In the genomic region with DNA sequence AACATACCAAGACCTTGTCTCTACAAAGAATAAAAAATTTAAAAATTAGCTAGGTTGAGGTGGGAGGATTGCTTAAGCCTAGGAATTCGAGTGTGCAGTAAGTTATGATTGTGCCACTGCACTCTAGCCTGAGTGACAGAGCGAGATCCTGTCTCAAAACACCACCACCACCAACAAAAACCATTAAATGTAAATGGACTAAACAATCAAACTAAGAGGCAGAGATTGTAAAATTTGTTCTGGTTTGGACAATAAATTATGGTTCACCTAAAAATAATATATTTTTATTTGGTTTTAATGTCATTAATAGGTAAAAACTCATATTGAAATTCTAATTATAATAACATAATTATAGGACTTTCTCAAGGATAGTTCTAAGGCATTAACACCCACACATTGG, we compare ENCODE assay signal across 28 cellular contexts.
"Had no signal": no experiment of that assay in that cellular context is flagged by ENCODE, and none has a peak within 500 bp of the region (broad histone marks: within the 10 kb centered on the region; RNA-seq: fewer than 3 reads in every experiment).

No MANE protein-coding gene starts in this region.

- FAIRE-seq: colon, endometrium, endothelial cell of umbilical vein, frontal cortex had no signal

- H3K27ac ChIP-seq: colonic mucosa, coronary artery, dorsolateral prefrontal cortex, epithelial cell of prostate, esophagus muscularis mucosa, esophagus squamous epithelium, foreskin keratinocyte, gastrocnemius medialis, gastroesophageal sphincter, heart left ventricle, heart right ventricle had no signal

- H3K9me3 ChIP-seq: colonic mucosa had no signal

- H3K27me3 ChIP-seq: colonic mucosa, dorsolateral prefrontal cortex, esophagus muscularis mucosa, esophagus squamous epithelium, foreskin keratinocyte, gastrocnemius medialis, gastroesophageal sphincter, heart left ventricle, heart right ventricle had no signal

- H3K36me3 ChIP-seq: colonic mucosa, esophagus muscularis mucosa, esophagus squamous epithelium, gastrocnemius medialis, gastroesophageal sphincter, heart left ventricle, heart right ventricle had no signal

- H3K4me3 ChIP-seq: colonic mucosa, coronary artery, dorsolateral prefrontal cortex, esophagus muscularis mucosa, esophagus squamous epithelium, gastrocnemius medialis, gastroesophageal sphincter, heart left ventricle, heart right ventricle had no signal

- DNase-seq: colonic mucosa; cortex of kidney; dermis blood vessel endothelial cell; dorsolateral prefrontal cortex; effector CD4-positive, alpha-beta T cell; effector CD8-positive, alpha-beta T cell; effector memory CD4-positive, alpha-beta T cell; effector memory CD8-positive, alpha-beta T cell; endodermal cell; erythroblast; esophagus squamous epithelium; foreskin fibroblast; foreskin keratinocyte; foreskin melanocyte; gastrocnemius medialis; glutamatergic neuron; head of caudate nucleus; heart left ventricle; heart right ventricle had no signal

- ATAC-seq: effector memory CD8-positive, alpha-beta T cell; esophagus mucosa; foreskin keratinocyte; gastrocnemius medialis; gastroesophageal sphincter; heart left ventricle; heart right ventricle had no signal

- H3K4me1 ChIP-seq: colonic mucosa, esophagus squamous epithelium, foreskin keratinocyte, gastroesophageal sphincter had no signal
